Comparison of ENCODE assay signal across 11 cellular contexts in the genomic region with DNA sequence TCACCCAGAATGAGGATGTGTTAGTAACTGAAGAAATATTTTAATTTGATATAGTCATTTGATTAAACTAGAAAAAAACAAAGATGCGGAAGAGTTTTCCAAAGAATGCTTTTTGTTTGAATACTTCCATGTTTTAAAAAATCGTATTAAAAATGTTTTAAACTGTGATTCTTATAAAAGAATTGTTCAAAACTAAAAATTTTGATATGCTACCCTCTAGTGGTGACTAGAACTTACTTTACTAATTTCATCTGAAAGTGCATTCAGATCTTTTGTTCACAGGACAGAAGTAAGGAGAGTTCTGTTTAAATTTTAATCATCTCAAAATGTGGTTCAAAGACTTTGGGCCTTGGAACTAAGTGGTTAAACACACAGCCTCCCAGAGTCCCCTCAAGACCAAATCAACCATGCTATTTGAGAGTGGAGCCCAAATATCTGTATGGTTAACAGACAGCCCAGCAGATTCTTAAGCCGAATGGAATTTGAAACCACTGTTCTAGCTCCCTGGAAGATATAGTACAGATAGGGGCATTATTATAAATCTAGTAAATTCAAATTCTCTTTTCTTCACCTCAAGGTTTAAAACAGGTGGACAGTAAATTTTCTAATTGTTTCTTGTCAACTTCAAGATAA. TPM values are rescaled to one million over a fixed set of nuclear protein-coding genes. Genes with fewer than 3 reads are reported as not detected.
A peak's percentile ranks its signal among the peaks of the same experiment; 100 is the strongest.
DNase-seq lines count a peak whose midpoint lies in the region; ATAC-seq and TF ChIP-seq lines count a peak whose summit lies in the region.
"Had no signal": no experiment of that assay in that cellular context is flagged by ENCODE, and none has a peak within 500 bp of the region (broad histone marks: within the 10 kb centered on the region; RNA-seq: fewer than 3 reads in every experiment).

No MANE protein-coding gene starts in this region.

- H3K27ac Mint-ChIP-seq in activated naive CD4-positive, alpha-beta T cell treated with anti-CD3 and anti-CD28 coated beads for 36 hours: no peak overlapping the region
- H3K27ac Mint-ChIP-seq: activated CD8-positive, alpha-beta T cell treated with anti-CD3 and anti-CD28 coated beads for 36 hours; memory B cell had no signal

- no peak overlapping the region for H3K4me3 Mint-ChIP-seq in activated naive CD4-positive, alpha-beta T cell treated with anti-CD3 and anti-CD28 coated beads for 36 hours
- H3K4me3 Mint-ChIP-seq: activated CD8-positive, alpha-beta T cell treated with anti-CD3 and anti-CD28 coated beads for 36 hours; memory B cell had no signal

- peak in 54 of 56 donors; percentile 31 to 67 (median 50) for TF ChIP-seq CTCF in dorsolateral prefrontal cortex (IDR thresholded peaks at IDR 0.05 in 54 of 56, conservative IDR thresholded peaks at IDR 0.05 in 2 of 56; ENCODE audit: low read depth in 1 of 56, partially characterized antibody in 56 of 56)

- no peak overlapping the region for H3K27ac ChIP-seq in dorsolateral prefrontal cortex

- ATAC-seq in HG03457 (IDR thresholded peaks at IDR 0.05; ENCODE audit: unreplicated experiment) (no peak), GM19463 (IDR thresholded peaks at IDR 0.05; ENCODE audit: unreplicated experiment) (no peak)
- ATAC-seq: activated CD8-positive, alpha-beta T cell treated with anti-CD3 and anti-CD28 coated beads for 36 hours had no signal

- H3K9me3 Mint-ChIP-seq in activated naive CD4-positive, alpha-beta T cell treated with anti-CD3 and anti-CD28 coated beads for 36 hours: peaks cover 4% of the 10 kb centered on the region
- H3K9me3 Mint-ChIP-seq: memory B cell had no signal

- peaks cover 2% of the 10 kb centered on the region for H3K4me1 Mint-ChIP-seq in activated naive CD4-positive, alpha-beta T cell treated with anti-CD3 and anti-CD28 coated beads for 36 hours (ENCODE audit: low read depth)
- H3K4me1 Mint-ChIP-seq: memory B cell had no signal

- no peaks in the 10 kb centered on the region for H3K27me3 Mint-ChIP-seq in activated naive CD4-positive, alpha-beta T cell treated with anti-CD3 and anti-CD28 coated beads for 36 hours (ENCODE audit: low read depth)
- H3K27me3 Mint-ChIP-seq: activated CD8-positive, alpha-beta T cell treated with anti-CD3 and anti-CD28 coated beads for 36 hours; memory B cell had no signal

- H3K27me3 ChIP-seq in dorsolateral prefrontal cortex: peaks cover 0 to 2% (median 0%) of the 10 kb centered on the region in 45 donors

- no peak overlapping the region for H3K4me3 ChIP-seq in dorsolateral prefrontal cortex

- peak; percentile 51 for DNase-seq in NCI-H2171 treated with DMSO at 0.1 percent for 48 hours (lab: John Stamatoyannopoulos, UW)
- no peak for DNase-seq in NCI-H2171 (lab: John Stamatoyannopoulos, UW)
- DNase-seq in NCI-H82 (lab: John Stamatoyannopoulos, UW): peak; percentile 47
- DNase-seq in dorsolateral prefrontal cortex: no peak
- DNase-seq in retina: peak; percentile 18
- DNase-seq in activated naive CD4-positive, alpha-beta T cell treated with anti-CD3 and anti-CD28 coated beads for 36 hours: no peak
- DNase-seq: activated CD8-positive, alpha-beta T cell treated with anti-CD3 and anti-CD28 coated beads for 36 hours; NK-92 treated with Interleukin-12 subunit alpha and Interleukin-12 subunit beta, amount 100 ng/mL, for 24 hours had no signal

- H3K36me3 Mint-ChIP-seq in activated naive CD4-positive, alpha-beta T cell treated with anti-CD3 and anti-CD28 coated beads for 36 hours (ENCODE audit: low read depth): peaks cover 1% of the 10 kb centered on the region
- H3K36me3 Mint-ChIP-seq: memory B cell had no signal

- CTCF ChIA-PET in activated naive CD4-positive, alpha-beta T cell treated with anti-CD3 and anti-CD28 coated beads for 36 hours (lab: Charles Lee): interaction anchor here (1.5 kb wide), 1 partner anchor 567 kb away, joined by 4 read pairs; no protein-coding TSS in a partner anchor

- intact Hi-C loops in dorsolateral prefrontal cortex (cut with DNase I): no loop called here
- intact Hi-C loops in activated naive CD4-positive, alpha-beta T cell treated with anti-CD3 and anti-CD28 coated beads for 36 hours (cut with micrococcal nuclease): loop anchor here (10.0 kb wide), 1 partner anchor 582 kb away; a partner anchor contains a TSS

RNA-seq across cellular contexts. Expression of a gene that starts 45.2 kb away (rescaled TPM):
- total RNA-seq in dorsolateral prefrontal cortex: 100 to 1,000 TPM in 54 of 120 experiments, 10 to 100 TPM in 66; 30.1 to 181 (median 96.4) TPM
- total RNA-seq in activated naive CD4-positive, alpha-beta T cell treated with anti-CD3 and anti-CD28 coated beads for 36 hours: not detected
- total RNA-seq: activated CD8-positive, alpha-beta T cell treated with anti-CD3 and anti-CD28 coated beads for 36 hours had no signal

Comparison
In these comparisons a context has a peak if more than half of its experiments do, and no peak if none do; other contexts are left out.
1. DNase-seq: peak in NCI-H2171 treated with DMSO at 0.1 percent for 48 hours (single experiment), NCI-H82 (single experiment) and retina (single experiment); none in NCI-H2171 (single experiment), dorsolateral prefrontal cortex (0 of 10) and activated naive CD4-positive, alpha-beta T cell treated with anti-CD3 and anti-CD28 coated beads for 36 hours (single experiment).
2. RNA of a gene that starts 45.2 kb away (total RNA-seq): 30.1 to 181 TPM in dorsolateral prefrontal cortex; not detected in activated naive CD4-positive, alpha-beta T cell treated with anti-CD3 and anti-CD28 coated beads for 36 hours; every median in the first group is over 10 times any median in the second.